ENCODE assay signal across 15 cellular contexts in genomic region chr11:30535818-30536217, GRCh38. TPM values are rescaled to one million over a fixed set of nuclear protein-coding genes. Genes with fewer than 3 reads are reported as not detected.
"Had no signal": no experiment of that assay in that cellular context is flagged by ENCODE, and none has a peak within 500 bp of the region (broad histone marks: within the 10 kb centered on the region; RNA-seq: fewer than 3 reads in every experiment).

No MANE protein-coding gene starts in this region.

- H3K4me2 ChIP-seq: neural progenitor cell had no signal

- H3K27ac ChIP-seq: coronary artery, dorsolateral prefrontal cortex, left ventricle myocardium inferior, lower lobe of right lung, neural progenitor cell, ovary had no signal

- H3K4me3 ChIP-seq: coronary artery, dorsolateral prefrontal cortex, left ventricle myocardium inferior, lower lobe of right lung, neural progenitor cell, ovary had no signal

- H3K9ac ChIP-seq: neural progenitor cell had no signal

- H3K27me3 ChIP-seq: dorsolateral prefrontal cortex, neural progenitor cell, ovary had no signal

- H3K36me3 ChIP-seq: left ventricle myocardium inferior, lower lobe of right lung, neural progenitor cell, ovary had no signal

- DNase-seq: dorsolateral prefrontal cortex; effector CD8-positive, alpha-beta T cell; left ventricle myocardium inferior; lower lobe of right lung; natural killer cell; nucleus accumbens; ovary; right cardiac atrium; small intestine; stimulated activated CD4-positive, alpha-beta T cell treated with anti-CD3 and anti-CD28 coated beads, Interleukin-2, amount 100 ng/mL, for 48 hours; stimulated activated naive CD4-positive, alpha-beta T cell treated with Interleukin-2 at 50 U/mL for 16 hours; trophoblast cell had no signal

- ATAC-seq: lower lobe of right lung, natural killer cell, right cardiac atrium had no signal

- H3K9me3 ChIP-seq: left ventricle myocardium inferior, lower lobe of right lung, ovary had no signal

- H3K4me1 ChIP-seq: lower lobe of right lung, neural progenitor cell had no signal

- H2AFZ ChIP-seq: neural progenitor cell had no signal

RNA-seq across cellular contexts. Expression of gene MPPED2, which starts 50.3 kb away (rescaled TPM):
- polyA plus RNA-seq: keratinocyte had no signal
